ENCODE assay signal across 8 cellular contexts in genomic region chrX:109890910-109891502, GRCh38.
A peak's percentile ranks its signal among the peaks of the same experiment; 100 is the strongest.
DNase-seq lines count a peak whose midpoint lies in the region; ATAC-seq, FAIRE-seq and TF ChIP-seq lines count a peak whose summit lies in the region.

No MANE protein-coding gene starts in this region.

- H3K4me3 ChIP-seq in small intestine (ENCODE audit: low read depth in 1 of 2, low read length in 2 of 2), result no peak overlapping the region

- TF ChIP-seq CTCF in LNCAP (IDR thresholded peaks at IDR 0.05), result peak; percentile 77

- no peak overlapping the region for H3K27ac ChIP-seq in small intestine (ENCODE audit: low read depth in 1 of 2, low read length in 1 of 2)

- no peaks in the 10 kb centered on the region for H3K4me1 ChIP-seq in small intestine (ENCODE audit: control insufficient read depth in 2 of 2, insufficient read depth in 1 of 2, low read depth in 1 of 2, low read length in 1 of 2)

- no peaks in the 10 kb centered on the region for H3K27me3 ChIP-seq in small intestine (ENCODE audit: control insufficient read depth in 2 of 2, insufficient read depth in 2 of 2, low read length in 2 of 2)

- DNase-seq in Caki2 (ENCODE audit: low read depth) (peak; percentile 33), SW480 (ENCODE audit: low spot score) (peak; percentile 52), amniotic epithelial cell (ENCODE audit: low read depth) (peak; percentile 44), hepatic stellate cell (ENCODE audit: low spot score) (peak; percentile 46), small intestine (peak; percentile 41), posterior vena cava (ENCODE audit: low spot score) (no peak)

- 23 to 29% (median 27%) methylated on average over 7 of the region's 7 CpGs for WGBS in small intestine, 3 donors

- intact Hi-C loops in posterior vena cava (cut with DNase I), result no loop called here

- no peak for FAIRE-seq in small intestine (lab: Jason Lieb, UNC)

- no peaks in the 10 kb centered on the region for H3K9me3 ChIP-seq in small intestine (ENCODE audit: control insufficient read depth, low read depth)

- in situ Hi-C loops in Caki2 (cut with HindIII; ENCODE audit: low pct_unique_long_range_greater_than_20kb, low sequenced_read_pairs), result no loop called here

- ATAC-seq in GM21390 (IDR thresholded peaks at IDR 0.05; ENCODE audit: unreplicated experiment), result peak; percentile 45

- no peaks in the 10 kb centered on the region for H3K36me3 ChIP-seq in small intestine (ENCODE audit: control insufficient read depth in 2 of 2, insufficient read depth in 2 of 2, low read length in 2 of 2)
